ENCODE assay signal across 1 cellular context in the genomic region with DNA sequence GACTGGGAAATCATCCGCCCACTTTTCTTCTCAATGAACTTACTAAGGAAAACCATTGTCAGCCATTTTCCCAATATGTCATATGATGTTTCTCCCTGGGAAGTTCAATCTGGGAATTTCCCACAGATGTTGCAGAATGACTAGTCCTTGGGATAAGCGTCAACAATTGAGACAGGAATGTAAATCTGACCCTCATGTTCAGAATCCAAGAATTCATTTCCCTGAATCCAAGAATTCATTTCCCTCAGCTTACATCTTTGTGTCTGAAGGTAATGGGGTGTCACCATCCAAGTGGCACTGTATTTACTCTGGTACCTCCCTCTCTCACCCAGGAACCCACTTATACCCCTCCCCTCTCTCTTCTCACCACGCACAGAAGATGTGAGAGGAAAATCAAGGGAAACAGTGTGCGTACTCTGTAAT.
TF ChIP-seq lines count a peak whose summit lies in the region.

No MANE protein-coding gene starts in this region.

TF ChIP-seq in GM12878, 131 proteins besides CTCF, POLR2A, EP300 and RAD21 (continued from another document):
- TF ChIP-seq PRDM15 (CRISPR knock-in tag; IDR thresholded peaks at IDR 0.05) (no peak), NBN (IDR thresholded peaks at IDR 0.05) (no peak), ZBTB4 (CRISPR knock-in tag; IDR thresholded peaks at IDR 0.05) (no peak), ZNF24 (IDR thresholded peaks at IDR 0.05) (no peak), ATF7 (IDR thresholded peaks at IDR 0.05; ENCODE audit: low read depth) (no peak), EED (IDR thresholded peaks at IDR 0.05; ENCODE audit: low read depth) (no peak), HDAC2 (IDR thresholded peaks at IDR 0.05) (no peak), CHD1 (IDR thresholded peaks at IDR 0.05; ENCODE audit: low read depth, low read length) (no peak)
